ENCODE assay signal across 8 cellular contexts in genomic region chr18:25164211-25164836, GRCh38.
A peak's percentile ranks its signal among the peaks of the same experiment; 100 is the strongest.
DNase-seq lines count a peak whose midpoint lies in the region; ATAC-seq and TF ChIP-seq lines count a peak whose summit lies in the region.

No MANE protein-coding gene starts in this region.

- H3K27me3 ChIP-seq in Loucy (ENCODE audit: insufficient read depth, low read length, poor library complexity, severe bottlenecking) = no peaks in the 10 kb centered on the region

- H3K79me2 ChIP-seq in Loucy (ENCODE audit: insufficient read depth, low read length) = no peaks in the 10 kb centered on the region

- H3K9ac ChIP-seq in Loucy (ENCODE audit: low read depth, low read length, poor library complexity, severe bottlenecking) = peak overlapping the region; percentile 46

- peaks cover 14% of the 10 kb centered on the region; the same call in 1 of the 2 replicates for H3K36me3 ChIP-seq in Loucy (ENCODE audit: insufficient read depth, low read length)

- DNase-seq in GM03348 (ENCODE audit: low spot score) = peak; percentile 4
- no peak for DNase-seq in left cardiac atrium
- no peak for DNase-seq in NCI-H2029 treated with DMSO at 0.1 percent for 48 hours (lab: John Stamatoyannopoulos, UW)
- DNase-seq in HuH-7.5 (ENCODE audit: low spot score) = no peak
- no peak for DNase-seq in amniotic stem cell (lab: John Stamatoyannopoulos, UW)
- no peak for DNase-seq in ecto neural progenitor cell (ENCODE audit: low spot score)

- ATAC-seq in GM21390 (IDR thresholded peaks at IDR 0.05; ENCODE audit: unreplicated experiment) = peak; percentile 37
- peak; percentile 10 to 18 for ATAC-seq in left cardiac atrium

- no peaks in the 10 kb centered on the region for H4K20me1 ChIP-seq in Loucy (ENCODE audit: insufficient read depth, low read length, poor library complexity, severe bottlenecking)

- H3K4me1 ChIP-seq in Loucy (ENCODE audit: insufficient read depth, low read length, poor library complexity, severe bottlenecking) = peaks cover 36% of the 10 kb centered on the region

- H3K4me3 ChIP-seq in Loucy (ENCODE audit: low read length, poor library complexity, severe bottlenecking) = peak overlapping the region; percentile 64

- peak overlapping the region; percentile 83 for H3K4me2 ChIP-seq in Loucy (ENCODE audit: low read depth, low read length, poor library complexity, severe bottlenecking)

- H3K9me3 ChIP-seq in Loucy (ENCODE audit: insufficient read depth, low read depth, low read length) = no peaks in the 10 kb centered on the region

- no peaks in the 10 kb centered on the region for H3F3A ChIP-seq in Loucy (ENCODE audit: low read depth)

- intact Hi-C loops in left cardiac atrium (cut with DNase I) = no loop called here

- TF ChIP-seq CTCF in Loucy (conservative IDR thresholded peaks at IDR 0.05; ENCODE audit: low read length) = no peak

- peak overlapping the region; percentile 17; the same call in 1 of the 2 replicates for H2AFZ ChIP-seq in Loucy (ENCODE audit: low read length)

- H3K9me2 ChIP-seq in Loucy (replicated peaks; ENCODE audit: low read depth, low read length) = no peaks in the 10 kb centered on the region
